16 cellular contexts compared by ENCODE assay signal in the genomic region with DNA sequence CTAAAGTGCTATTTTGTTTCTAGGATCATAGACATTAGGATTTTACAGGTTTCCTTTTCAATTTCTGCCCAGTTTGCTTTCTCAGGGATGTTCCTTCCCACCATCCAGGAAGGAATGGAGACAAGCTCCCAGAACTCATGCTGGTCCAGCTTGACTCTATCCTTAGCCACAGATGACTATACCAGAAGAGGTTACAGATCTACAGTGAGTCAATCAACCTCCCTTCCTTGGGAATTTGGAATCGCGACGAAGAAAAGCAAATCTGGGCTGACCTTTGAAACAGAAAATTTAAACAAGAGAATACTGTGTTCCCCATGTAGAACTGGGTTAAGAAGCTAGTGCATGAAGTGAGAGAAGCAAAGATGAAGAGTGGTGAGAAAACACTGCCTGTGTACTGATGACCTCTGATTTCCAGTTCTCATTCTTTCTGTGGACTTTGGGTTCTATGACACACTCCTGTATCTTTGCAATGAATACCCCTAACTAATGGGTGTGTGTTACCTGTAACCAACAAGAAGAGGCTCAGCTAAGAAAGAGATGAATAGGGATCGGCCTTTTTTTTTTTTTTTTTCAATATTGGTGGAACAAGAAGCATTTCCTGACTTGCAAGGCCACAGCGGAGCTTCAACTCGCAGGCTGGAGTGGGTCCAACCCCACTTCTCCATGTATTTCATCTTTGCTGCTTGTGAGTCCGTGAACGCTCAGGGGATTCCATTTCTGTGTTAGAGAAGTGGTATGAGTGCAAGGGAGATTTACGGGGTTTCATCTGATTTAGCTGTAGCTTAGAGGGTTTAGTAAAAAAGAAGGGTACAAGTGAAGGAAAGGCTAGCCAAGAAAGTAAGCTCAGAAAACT.
"Had no signal": no experiment of that assay in that cellular context is flagged by ENCODE, and none has a peak within 500 bp of the region (broad histone marks: within the 10 kb centered on the region; RNA-seq: fewer than 3 reads in every experiment).

No MANE protein-coding gene starts in this region.

- H3K36me3 ChIP-seq: left lung, neutrophil had no signal

- H3K4me3 ChIP-seq: body of pancreas, left lung had no signal

- H3K27me3 ChIP-seq: body of pancreas, left lung, neutrophil had no signal

- FAIRE-seq: islet of Langerhans, TTC549 had no signal

- ATAC-seq: body of pancreas; effector memory CD8-positive, alpha-beta T cell; left lung had no signal

- H3K4me1 ChIP-seq: body of pancreas, left lung had no signal

- DNase-seq: activated B cell treated with CpG ODN at 0.5 μM for 24 hours; activated CD4-positive, alpha-beta T cell treated with anti-CD3 and anti-CD28 coated beads, Interleukin-2, amount 10 ng/mL, durations not matched to agents 7 days and 5 days; activated naive CD4-positive, alpha-beta T cell treated with anti-CD3 and anti-CD28 coated beads, Interleukin-2, amount 10 ng/mL, durations not matched to agents 7 days and 5 days; activated T-cell treated with anti-CD3 and anti-CD28 coated beads for 4 hours; body of pancreas; effector memory CD8-positive, alpha-beta T cell; left lung; midbrain; posterior cingulate gyrus; stimulated activated CD4-positive, alpha-beta T cell treated with anti-CD3 and anti-CD28 coated beads, Interleukin-12 subunit alpha, Interleukin-12 subunit beta, amount 100 ng/mL, for 4 hours; stimulated activated naive CD4-positive, alpha-beta T cell; T-helper 2 cell had no signal

- H3K27ac ChIP-seq: body of pancreas, epithelial cell of prostate, left lung, neutrophil had no signal

- H3K9me3 ChIP-seq: body of pancreas, left lung, neutrophil had no signal
